8 cellular contexts compared by ENCODE assay signal in genomic region chr6:41577865-41578713, GRCh38. TPM values are rescaled to one million over a fixed set of nuclear protein-coding genes. Genes with fewer than 3 reads are reported as not detected.
DNase-seq lines count a peak whose midpoint lies in the region; ATAC-seq and TF ChIP-seq lines count a peak whose summit lies in the region.

No MANE protein-coding gene starts in this region.

- no peaks in the 10 kb centered on the region for H3K9me3 ChIP-seq in right cardiac atrium (ENCODE audit: control insufficient read depth, low read length)

- peak; percentile 9 for ATAC-seq in SK-N-SH treated with all-trans-retinoic acid at 6 μM for 48 hours
- ATAC-seq in right cardiac atrium, result peak; percentile 22 to 36
- no peak for ATAC-seq in HG02571 (IDR thresholded peaks at IDR 0.05; ENCODE audit: unreplicated experiment)
- ATAC-seq in omental fat pad (ENCODE audit: low FRiP score), result no peak

- H3K27ac ChIP-seq in right cardiac atrium (ENCODE audit: low read length), result no peak overlapping the region
- peak overlapping the region; percentile 63 for H3K27ac ChIP-seq in substantia nigra (ENCODE audit: low read depth, low read length, poor library complexity, severe bottlenecking)

- H3K4me3 ChIP-seq in LNCaP clone FGC (ENCODE audit: low read depth, low read length) (no peak overlapping the region), right cardiac atrium (ENCODE audit: low read length) (no peak overlapping the region)

- DNase-seq in AG20443 (ENCODE audit: low spot score), result peak; percentile 65
- peak; percentile 87 for DNase-seq in LNCaP clone FGC (ENCODE audit: low read depth)
- DNase-seq in right cardiac atrium, result peak in 1 of 3 donors; percentile 33
- peak in 11 of 49 donors; percentile 13 to 64 (median 24) for DNase-seq in substantia nigra (lab: John Stamatoyannopoulos, UW)
- DNase-seq in NCI-H226, result no peak
- DNase-seq in omental fat pad (ENCODE audit: low spot score), result no peak

- no peak for TF ChIP-seq CTCF in LNCaP clone FGC (IDR thresholded peaks at IDR 0.05; ENCODE audit: control insufficient read depth, extremely low read depth, insufficient read depth)
- no peak for TF ChIP-seq CTCF in omental fat pad (IDR thresholded peaks at IDR 0.05)

- no peaks in the 10 kb centered on the region for H3K27me3 ChIP-seq in right cardiac atrium (ENCODE audit: control insufficient read depth, insufficient read depth)

- peaks cover 20% of the 10 kb centered on the region for H3K4me1 ChIP-seq in right cardiac atrium (ENCODE audit: control insufficient read depth, insufficient read depth, low read length)

- intact Hi-C loops in right cardiac atrium (cut with DNase I), result no loop called here

- WGBS in right cardiac atrium, result 45% methylated on average over 9 of the region's 9 CpGs

TF ChIP-seq in SK-N-SH treated with all-trans-retinoic acid at 6 μM for 48 hours, 23 proteins besides CTCF, POLR2A, EP300 and RAD21:
- no peak for TF ChIP-seq ZNF565 (CRISPR knock-in tag; conservative IDR thresholded peaks at IDR 0.05; ENCODE audit: low read depth)
- TF ChIP-seq ZNF70 (CRISPR knock-in tag; IDR thresholded peaks at IDR 0.05), result no peak
- TF ChIP-seq ZNF8 (CRISPR knock-in tag; IDR thresholded peaks at IDR 0.05), result no peak
- TF ChIP-seq OSR1 (CRISPR knock-in tag; IDR thresholded peaks at IDR 0.05), result no peak
- no peak for TF ChIP-seq POU6F1 (CRISPR knock-in tag; IDR thresholded peaks at IDR 0.05; ENCODE audit: borderline replicate concordance, low read depth)
- no peak for TF ChIP-seq CSRNP3 (CRISPR knock-in tag; IDR thresholded peaks at IDR 0.05)
- TF ChIP-seq ZFP30 (CRISPR knock-in tag; IDR thresholded peaks at IDR 0.05), result no peak
- TF ChIP-seq TSHZ2 (CRISPR knock-in tag; IDR thresholded peaks at IDR 0.05), result no peak
- no peak for TF ChIP-seq SNAI2 (CRISPR knock-in tag; IDR thresholded peaks at IDR 0.05)
- TF ChIP-seq RARB (CRISPR knock-in tag; IDR thresholded peaks at IDR 0.05), result no peak
- TF ChIP-seq ISL1 (CRISPR knock-in tag; IDR thresholded peaks at IDR 0.05), result no peak
- no peak for TF ChIP-seq PATZ1 (CRISPR knock-in tag; IDR thresholded peaks at IDR 0.05; ENCODE audit: borderline replicate concordance)
- no peak for TF ChIP-seq CSDC2 (CRISPR knock-in tag; IDR thresholded peaks at IDR 0.05)
- TF ChIP-seq ESRRG (CRISPR knock-in tag; IDR thresholded peaks at IDR 0.05), result no peak
- no peak for TF ChIP-seq TCF4 (CRISPR knock-in tag; IDR thresholded peaks at IDR 0.05; ENCODE audit: borderline replicate concordance)

RNA-seq across cellular contexts. Expression of gene FOXP4, which starts 31.9 kb away (rescaled TPM):
- total RNA-seq in right cardiac atrium, result 10 to 100 TPM; 21.7 to 22.5 (median 22.1) TPM
- 15.3 TPM for polyA plus RNA-seq in right cardiac atrium
- total RNA-seq in omental fat pad, result 1 to 10 TPM; 3.6 to 9.0 (median 5.5) TPM

Comparison
In these comparisons a context has a peak if more than half of its experiments do, and no peak if none do; other contexts are left out.
1. DNase-seq: peak in AG20443 (single experiment) and LNCaP clone FGC (single experiment); none in NCI-H226 (single experiment) and omental fat pad (single experiment).
2. ATAC-seq: peak in SK-N-SH treated with all-trans-retinoic acid at 6 μM for 48 hours (single experiment) and right cardiac atrium (2 of 2); none in HG02571 (single experiment) and omental fat pad (single experiment).